ENCODE assay signal across 12 cellular contexts in the genomic region with DNA sequence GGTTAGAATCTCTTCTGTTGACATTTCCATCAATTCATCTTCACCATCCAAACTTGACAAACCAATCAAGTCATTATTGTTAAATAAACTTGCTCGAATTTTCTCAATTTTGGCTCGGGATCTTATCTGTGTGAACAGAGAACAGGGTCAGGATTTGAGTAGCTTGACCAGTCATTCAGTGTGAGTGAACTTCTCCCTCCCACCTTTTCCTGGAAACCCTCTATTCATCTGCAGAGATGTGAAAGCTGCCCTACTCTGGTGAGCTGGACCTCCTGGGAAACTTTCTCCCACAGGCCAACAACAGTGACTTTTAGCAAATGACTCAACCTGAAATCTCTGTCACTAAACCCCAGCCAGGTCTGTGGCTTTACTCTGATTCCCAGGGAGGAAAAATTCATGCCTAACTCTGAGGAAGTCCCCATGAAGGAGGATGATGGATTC. TPM values are rescaled to one million over a fixed set of nuclear protein-coding genes. Genes with fewer than 3 reads are reported as not detected.
A peak's percentile ranks its signal among the peaks of the same experiment; 100 is the strongest.
DNase-seq lines count a peak whose midpoint lies in the region; ATAC-seq and TF ChIP-seq lines count a peak whose summit lies in the region.
"Had no signal": no experiment of that assay in that cellular context is flagged by ENCODE, and none has a peak within 500 bp of the region (broad histone marks: within the 10 kb centered on the region; RNA-seq: fewer than 3 reads in every experiment).

No MANE protein-coding gene starts in this region.

- no peak overlapping the region for H3K27ac Mint-ChIP-seq in natural killer cell treated with Interleukin-12 subunit alpha and Interleukin-12 subunit beta and Interleukin-15 and Interleukin-18, amount 100 ng/mL, for 72 hours
- no peak overlapping the region for H3K27ac Mint-ChIP-seq in natural killer cell
- peak overlapping the region; percentile 20 for H3K27ac Mint-ChIP-seq in T-helper 2 cell treated with Interferon-gamma antibody and Interleukin-4, amounts not matched to agents 5 μg/mL and 100 μg/mL, for 36 hours

- no peaks in the 10 kb centered on the region for H3K36me3 Mint-ChIP-seq in natural killer cell treated with Interleukin-12 subunit alpha and Interleukin-12 subunit beta and Interleukin-15 and Interleukin-18, amount 100 ng/mL, for 72 hours
- H3K36me3 Mint-ChIP-seq in natural killer cell = no peaks in the 10 kb centered on the region
- peaks cover 12% of the 10 kb centered on the region for H3K36me3 Mint-ChIP-seq in T-helper 2 cell treated with Interferon-gamma antibody and Interleukin-4, amounts not matched to agents 5 μg/mL and 100 μg/mL, for 36 hours (ENCODE audit: low read depth)

- intact Hi-C loops in natural killer cell (cut with micrococcal nuclease) = no loop called here

- H3K4me1 Mint-ChIP-seq in natural killer cell treated with Interleukin-12 subunit alpha and Interleukin-12 subunit beta and Interleukin-15 and Interleukin-18, amount 100 ng/mL, for 72 hours (ENCODE audit: low read depth in 2 of 2) = peaks cover 4 to 8% of the 10 kb centered on the region in 2 donors
- no peaks in the 10 kb centered on the region for H3K4me1 Mint-ChIP-seq in natural killer cell
- H3K4me1 Mint-ChIP-seq in T-helper 2 cell treated with Interferon-gamma antibody and Interleukin-4, amounts not matched to agents 5 μg/mL and 100 μg/mL, for 36 hours (ENCODE audit: low read depth) = peaks cover 8% of the 10 kb centered on the region
- H3K4me1 Mint-ChIP-seq: naive B cell had no signal

- ATAC-seq in natural killer cell treated with Interleukin-12 subunit alpha and Interleukin-12 subunit beta and Interleukin-15 and Interleukin-18, amount 100 ng/mL, for 72 hours = peak; percentile 43 to 74
- ATAC-seq in natural killer cell (no peak), HG02885 (IDR thresholded peaks at IDR 0.05; ENCODE audit: poor library complexity, unreplicated experiment) (no peak), HG03280 (IDR thresholded peaks at IDR 0.05; ENCODE audit: unreplicated experiment) (no peak)

- H3K27me3 Mint-ChIP-seq in natural killer cell treated with Interleukin-12 subunit alpha and Interleukin-12 subunit beta and Interleukin-15 and Interleukin-18, amount 100 ng/mL, for 72 hours = no peaks in the 10 kb centered on the region
- H3K27me3 Mint-ChIP-seq in natural killer cell (ENCODE audit: low read depth in 2 of 2) = no peaks in the 10 kb centered on the region
- H3K27me3 Mint-ChIP-seq in T-helper 2 cell treated with Interferon-gamma antibody and Interleukin-4, amounts not matched to agents 5 μg/mL and 100 μg/mL, for 36 hours (ENCODE audit: low read depth) = no peaks in the 10 kb centered on the region
- H3K27me3 Mint-ChIP-seq: naive B cell had no signal

- H3K4me3 Mint-ChIP-seq in natural killer cell treated with Interleukin-12 subunit alpha and Interleukin-12 subunit beta and Interleukin-15 and Interleukin-18, amount 100 ng/mL, for 72 hours = peak overlapping the region; percentile 34
- H3K4me3 Mint-ChIP-seq in natural killer cell = no peak overlapping the region
- H3K4me3 Mint-ChIP-seq in T-helper 2 cell treated with Interferon-gamma antibody and Interleukin-4, amounts not matched to agents 5 μg/mL and 100 μg/mL, for 36 hours = no peak overlapping the region

- no peaks in the 10 kb centered on the region for H3K9me3 Mint-ChIP-seq in natural killer cell treated with Interleukin-12 subunit alpha and Interleukin-12 subunit beta and Interleukin-15 and Interleukin-18, amount 100 ng/mL, for 72 hours
- no peaks in the 10 kb centered on the region for H3K9me3 Mint-ChIP-seq in natural killer cell
- H3K9me3 Mint-ChIP-seq in T-helper 2 cell treated with Interferon-gamma antibody and Interleukin-4, amounts not matched to agents 5 μg/mL and 100 μg/mL, for 36 hours = no peaks in the 10 kb centered on the region
- H3K9me3 Mint-ChIP-seq: naive B cell had no signal

- TF ChIP-seq CTCF in natural killer cell (IDR thresholded peaks at IDR 0.05) (no peak), fibroblast of the aortic adventitia (IDR thresholded peaks at IDR 0.05; ENCODE audit: insufficient read depth, low read length) (no peak)

- H3K4me3 ChIP-seq in fibroblast of the aortic adventitia (ENCODE audit: low read depth, low read length) = no peak overlapping the region

- H3K27ac ChIP-seq in temporal lobe (ENCODE audit: low read depth, low read length) = peak overlapping the region; percentile 99
- H3K27ac ChIP-seq: C4-2B had no signal

- no peak for DNase-seq in natural killer cell treated with Interleukin-12 subunit alpha and Interleukin-12 subunit beta and Interleukin-15 and Interleukin-18, amount 100 ng/mL, for 72 hours (ENCODE audit: low spot score)
- DNase-seq in natural killer cell = no peak
- DNase-seq in T-helper 2 cell treated with Interferon-gamma antibody and Interleukin-4, amounts not matched to agents 5 μg/mL and 100 μg/mL, for 36 hours (ENCODE audit: low spot score) = peak; percentile 64
- peak; percentile 48 for DNase-seq in fibroblast of the aortic adventitia (ENCODE audit: low read depth)
- no peak for DNase-seq in SIG-M5 treated with dmso at 0.1 percent for 504 hours (lab: John Stamatoyannopoulos, UW; ENCODE audit: unreplicated experiment)
- DNase-seq: amniotic stem cell, naive B cell, NCI-H146 had no signal

RNA-seq across cellular contexts. Expression of gene TRAFD1, which starts 57.8 kb away (rescaled TPM):
- total RNA-seq in natural killer cell treated with Interleukin-12 subunit alpha and Interleukin-12 subunit beta and Interleukin-15 and Interleukin-18, amount 100 ng/mL, for 72 hours = 10 to 100 TPM; 50.9 to 81.4 TPM
- total RNA-seq in natural killer cell = 10 to 100 TPM; 35.8 to 45.3 (median 45.2) TPM
- total RNA-seq in fibroblast of the aortic adventitia (ENCODE audit: low replicate concordance) = 36.5 and 158 TPM in 2 replicates
- 42.0 TPM for total RNA-seq in temporal lobe

Comparison
In these comparisons a context has a peak if more than half of its experiments do, and no peak if none do; other contexts are left out.
1. ATAC-seq: peak in natural killer cell treated with Interleukin-12 subunit alpha and Interleukin-12 subunit beta and Interleukin-15 and Interleukin-18, amount 100 ng/mL, for 72 hours (2 of 2); none in natural killer cell (0 of 3), HG02885 (single experiment) and HG03280 (single experiment).
2. DNase-seq: peak in T-helper 2 cell treated with Interferon-gamma antibody and Interleukin-4, amounts not matched to agents 5 μg/mL and 100 μg/mL, for 36 hours (single experiment) and fibroblast of the aortic adventitia (single experiment); none in natural killer cell treated with Interleukin-12 subunit alpha and Interleukin-12 subunit beta and Interleukin-15 and Interleukin-18, amount 100 ng/mL, for 72 hours (single experiment), natural killer cell (single experiment) and SIG-M5 treated with dmso at 0.1 percent for 504 hours (single experiment).